ENCODE assay signal across 23 cellular contexts in genomic region chr2:235894839-235895238, GRCh38.
"Had no signal": no experiment of that assay in that cellular context is flagged by ENCODE, and none has a peak within 500 bp of the region (broad histone marks: within the 10 kb centered on the region; RNA-seq: fewer than 3 reads in every experiment).

No MANE protein-coding gene starts in this region.

- H3K9me3 ChIP-seq: colonic mucosa, esophagus squamous epithelium, gastroesophageal sphincter, left lung, lower lobe of right lung had no signal

- H3K9me3 Mint-ChIP-seq: immature natural killer cell, natural killer cell had no signal

- H3K27ac Mint-ChIP-seq: immature natural killer cell; mesothelial cell of epicardium; naive thymus-derived CD4-positive, alpha-beta T cell; natural killer cell had no signal

- H3K4me1 Mint-ChIP-seq: immature natural killer cell; mesothelial cell of epicardium; naive thymus-derived CD4-positive, alpha-beta T cell; natural killer cell had no signal

- DNase-seq: colonic mucosa; dermis blood vessel endothelial cell; dorsolateral prefrontal cortex; effector CD4-positive, alpha-beta T cell; effector memory CD4-positive, alpha-beta T cell; erythroblast; esophagus squamous epithelium; foreskin keratinocyte; heart left ventricle; hypothalamus; immature natural killer cell; kidney; kidney glomerular epithelial cell; left ventricle myocardium superior; lower lobe of right lung; mesenchymal stem cell; naive thymus-derived CD4-positive, alpha-beta T cell; natural killer cell had no signal

- H3K27me3 ChIP-seq: colonic mucosa, dorsolateral prefrontal cortex, esophagus squamous epithelium, foreskin keratinocyte, gastroesophageal sphincter, heart left ventricle, hepatocyte, left lung had no signal

- H3K4me3 Mint-ChIP-seq: immature natural killer cell; mesothelial cell of epicardium; naive thymus-derived CD4-positive, alpha-beta T cell; natural killer cell had no signal

- H3K4me1 ChIP-seq: colonic mucosa, esophagus squamous epithelium, foreskin keratinocyte, gastroesophageal sphincter, heart left ventricle, left lung, lower lobe of right lung had no signal

- H3K27ac ChIP-seq: colonic mucosa, dorsolateral prefrontal cortex, epithelial cell of prostate, esophagus squamous epithelium, foreskin keratinocyte, gastroesophageal sphincter, heart left ventricle, hepatocyte, left lung, lower lobe of right lung had no signal

- H3K4me3 ChIP-seq: colonic mucosa, dorsolateral prefrontal cortex, esophagus squamous epithelium, gastroesophageal sphincter, heart left ventricle, hepatocyte, left lung, lower lobe of right lung had no signal

- H3K36me3 ChIP-seq: colonic mucosa, left lung, lower lobe of right lung had no signal

- H3K36me3 Mint-ChIP-seq: naive thymus-derived CD4-positive, alpha-beta T cell; natural killer cell had no signal
